In the genomic region with DNA sequence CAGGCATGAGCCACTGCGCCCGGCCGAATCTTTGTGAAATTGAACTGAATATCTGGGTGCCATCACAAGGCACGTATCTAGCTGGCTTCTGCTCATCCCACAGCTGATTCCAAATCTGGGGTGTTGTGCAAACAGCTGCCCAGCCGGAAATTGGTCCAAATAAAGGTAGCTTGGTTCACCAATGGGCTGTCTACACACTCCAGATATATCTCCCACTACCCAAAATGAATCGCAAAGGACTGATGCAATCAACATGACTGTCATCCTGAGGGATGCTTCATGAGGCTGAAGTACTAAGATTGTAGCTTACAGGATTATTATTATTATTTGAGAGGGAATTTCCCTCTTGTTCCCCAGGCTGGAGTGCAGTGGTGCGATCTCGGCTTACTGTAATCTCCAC, we compare ENCODE assay signal across 14 cellular contexts. TPM values are rescaled to one million over a fixed set of nuclear protein-coding genes. Genes with fewer than 3 reads are reported as not detected.
DNase-seq lines count a peak whose midpoint lies in the region; ATAC-seq and TF ChIP-seq lines count a peak whose summit lies in the region.
"Had no signal": no experiment of that assay in that cellular context is flagged by ENCODE, and none has a peak within 500 bp of the region (broad histone marks: within the 10 kb centered on the region; RNA-seq: fewer than 3 reads in every experiment).

No MANE protein-coding gene starts in this region.

- CTCF ChIA-PET in PC-3 (lab: Charles Lee): interaction anchor here (2.6 kb wide), 1 partner anchor 49 kb away, joined by 21 read pairs; no protein-coding TSS in a partner anchor

- H3K4me1 ChIP-seq in GM23248 (ENCODE audit: insufficient read depth) (peaks cover 48% of the 10 kb centered on the region), PC-3 (ENCODE audit: insufficient read depth, low read length) (peaks cover 31% of the 10 kb centered on the region), gastrocnemius medialis (peaks cover 7 to 28% of the 10 kb centered on the region in 2 donors)

- 88 to 91% methylated on average over 8 of the region's 8 CpGs for WGBS in GM23248 (ENCODE audit: low coverage in 1 of 2, low lambda C conversion rate in 2 of 2, missing lambda C conversion rate in 2 of 2), 2 experiments

- POLR2A ChIA-PET in PC-3 (lab: Charles Lee; ENCODE audit: unreplicated experiment): interaction anchor here (0.6 kb wide), 1 partner anchor 108 kb away, joined by 3 read pairs; no protein-coding TSS in a partner anchor

- H4K20me1 ChIP-seq in GM23248 (ENCODE audit: insufficient read depth): no peaks in the 10 kb centered on the region
- no peaks in the 10 kb centered on the region for H4K20me1 ChIP-seq in PC-3 (ENCODE audit: low read length)

- TF ChIP-seq CTCF in PC-3 (conservative IDR thresholded peaks at IDR 0.05; ENCODE audit: low read depth, low read length) (no peak), dorsolateral prefrontal cortex (IDR thresholded peaks at IDR 0.05 in 54 of 56, conservative IDR thresholded peaks at IDR 0.05 in 2 of 56; ENCODE audit: low read depth in 1 of 56, partially characterized antibody in 56 of 56) (no peak), gastrocnemius medialis (IDR thresholded peaks at IDR 0.05 in 4 of 5, conservative IDR thresholded peaks at IDR 0.05 in 1 of 5) (no peak)

- no peak for ATAC-seq in PC-3
- no peak for ATAC-seq in gastrocnemius medialis
- no peak for ATAC-seq in GM18868 (IDR thresholded peaks at IDR 0.05; ENCODE audit: unreplicated experiment)
- ATAC-seq in HG02571 (IDR thresholded peaks at IDR 0.05; ENCODE audit: unreplicated experiment): no peak
- ATAC-seq in HG03469 (IDR thresholded peaks at IDR 0.05; ENCODE audit: unreplicated experiment): no peak
- ATAC-seq: activated CD4-positive, CD25-positive, alpha-beta regulatory T cell treated with anti-CD3 and anti-CD28 coated beads, Interleukin-2, amount 50 U/mL, for 24 hours had no signal

- peak overlapping the region; percentile 60 for H3K9ac ChIP-seq in GM23248
- H3K9ac ChIP-seq in PC-3 (ENCODE audit: low read length): peak overlapping the region; percentile 51; the same call in 1 of the 2 replicates

- intact Hi-C loops in PC-3 (cut with micrococcal nuclease) (loop anchor here (1.0 kb wide), 1 partner anchor 49 kb away; no protein-coding TSS in a partner anchor), dorsolateral prefrontal cortex (cut with DNase I) (loop anchor here (1.0 kb wide), 1 partner anchor 49 kb away; no protein-coding TSS in a partner anchor), gastrocnemius medialis (cut with DNase I; ENCODE audit: low total_unique reads) (loop anchor here (1.0 to 5.0 kb wide), 4 partner anchors 28 to 616 kb away; partner anchors contain the start of genes LARP6, LRRC49 and THAP10)

- no peak for TF ChIP-seq POLR2A in gastrocnemius medialis (IDR thresholded peaks at IDR 0.05)

- H3K4me2 ChIP-seq in GM23248 (ENCODE audit: unreplicated experiment): peak overlapping the region; percentile 50
- peak overlapping the region; percentile 49; the same call in 1 of the 2 replicates for H3K4me2 ChIP-seq in PC-3 (ENCODE audit: low read length)

- H3K4me3 ChIP-seq in GM23248 (no peak overlapping the region), PC-3 (ENCODE audit: low read length) (no peak overlapping the region), dorsolateral prefrontal cortex (peak overlapping the region in 1 of 59 donors; percentile 21), gastrocnemius medialis (no peak overlapping the region)
- H3K4me3 ChIP-seq: mucosa of descending colon, thoracic aorta had no signal

- H3K9me3 ChIP-seq in GM23248 (ENCODE audit: low read depth): no peaks in the 10 kb centered on the region
- no peaks in the 10 kb centered on the region for H3K9me3 ChIP-seq in PC-3 (ENCODE audit: low read length)
- H3K9me3 ChIP-seq in gastrocnemius medialis: no peaks in the 10 kb centered on the region
- H3K9me3 ChIP-seq: mucosa of descending colon, thoracic aorta had no signal

- in situ Hi-C loops in GM23248 (cut with MboI): no loop called here
- in situ Hi-C loops in gastrocnemius medialis (cut with MboI; ENCODE audit: low sequenced_read_pairs in 4 of 4): loop anchor here in 3 of 4 donors (5.0 to 10.0 kb wide), 2 partner anchors 46 to 49 kb away; no protein-coding TSS in a partner anchor

- H3K27ac ChIP-seq in GM23248 (peak overlapping the region; percentile 88), PC-3 (ENCODE audit: low read length) (peak overlapping the region; percentile 65), dorsolateral prefrontal cortex (peak overlapping the region in 57 of 59 donors; percentile 3 to 90 (median 72)), gastrocnemius medialis (peak overlapping the region; percentile 31 to 52 (median 43))

- H2AFZ ChIP-seq in GM23248 (peak overlapping the region; percentile 53; the same call in 1 of the 2 replicates), PC-3 (ENCODE audit: low read length) (no peak overlapping the region)

- H3K36me3 ChIP-seq in GM23248 (ENCODE audit: low read depth) (0 out of 2 replicates have a peak, but pooled peaks cover 4% of the 10 kb centered on the region), PC-3 (ENCODE audit: low read depth, low read length) (no peaks in the 10 kb centered on the region), gastrocnemius medialis (no peaks in the 10 kb centered on the region)
- H3K36me3 ChIP-seq: thoracic aorta had no signal

- no peaks in the 10 kb centered on the region for H3K9me2 ChIP-seq in GM23248 (ENCODE audit: insufficient read depth)
- no peaks in the 10 kb centered on the region for H3K9me2 ChIP-seq in PC-3 (replicated peaks; ENCODE audit: low read length)

- no TSS peak for BruUV-seq in PC-3 (replicated peaks; lab: Mats Ljungman, UMichigan)

- H3F3A ChIP-seq in GM23248 (ENCODE audit: insufficient read depth): peaks cover 13% of the 10 kb centered on the region
- H3F3A ChIP-seq in PC-3 (ENCODE audit: low read length, unreplicated experiment): no peaks in the 10 kb centered on the region

- DNase-seq in GM23248 (no peak), PC-3 (no peak), dorsolateral prefrontal cortex (no peak), gastrocnemius medialis (no peak)
- no peak for DNase-seq in stimulated activated CD4-positive, alpha-beta T cell treated with anti-CD3 and anti-CD28 coated beads, Interleukin-15, amount 100 ng/mL, for 24 hours
- DNase-seq: activated T-cell treated with anti-CD3 and anti-CD28 coated beads, Interleukin-2, amount 50 U/mL, for 1 hour; NCI-H2107 had no signal

- H3K27me3 ChIP-seq in GM23248 (replicated peaks; ENCODE audit: insufficient read depth) (no peaks in the 10 kb centered on the region), PC-3 (ENCODE audit: low read length) (no peaks in the 10 kb centered on the region), dorsolateral prefrontal cortex (no peaks in the 10 kb centered on the region), gastrocnemius medialis (no peaks in the 10 kb centered on the region)

- peaks cover 32% of the 10 kb centered on the region for H3K79me2 ChIP-seq in GM23248 (ENCODE audit: insufficient read depth)
- no peaks in the 10 kb centered on the region for H3K79me2 ChIP-seq in PC-3 (ENCODE audit: low read length)

RNA-seq across cellular contexts. Expression of gene LARP6, which starts 28.1 kb away (rescaled TPM):
- total RNA-seq in GM23248 (2014; rRNA removed; shearing (Covaris generic)): 110 and 119 TPM in 2 replicates
- polyA plus RNA-seq in GM23248 (2016; fragmentation: Nextera tagmentation; extraction: Ambion mirVana): 95.9 and 104 TPM in 2 replicates
- total RNA-seq in PC-3 (2014; rRNA removed) (133 and 166 TPM in 2 replicates), dorsolateral prefrontal cortex (100 to 1,000 TPM in 29 of 120 experiments, 10 to 100 TPM in 91; 31.8 to 211 (median 79.7) TPM), gastrocnemius medialis (10 to 100 TPM; 10.0 to 20.6 (median 13.9) TPM)
- polyA plus RNA-seq: immature natural killer cell had no signal
